8 cellular contexts compared by ENCODE assay signal in genomic region chr7:45136106-45137060, GRCh38. TPM values are rescaled to one million over a fixed set of nuclear protein-coding genes. Genes with fewer than 3 reads are reported as not detected.
DNase-seq lines count a peak whose midpoint lies in the region; ATAC-seq and TF ChIP-seq lines count a peak whose summit lies in the region.

No MANE protein-coding gene starts in this region.

- TF ChIP-seq CTCF in body of pancreas (IDR thresholded peaks at IDR 0.05) (peak; percentile 66 to 93 (median 85)), spleen (IDR thresholded peaks at IDR 0.05 in 8 of 11, conservative IDR thresholded peaks at IDR 0.05 in 3 of 11) (peak; percentile 65 to 92 (median 87))

- intact Hi-C loops in body of pancreas (cut with DNase I) (loop anchor here (10.0 kb wide), 1 partner anchor 282 kb away; no protein-coding TSS in a partner anchor), spleen (cut with DNase I; ENCODE audit: low total_unique reads) (loop anchor here (5.0 to 10.0 kb wide), 3 partner anchors 214 to 552 kb away; partner anchors contain the start of gene TMED4)

- H3K27ac ChIP-seq in body of pancreas (no peak overlapping the region), iPS DF 6.9 (ENCODE audit: low read length) (no peak overlapping the region), spleen (no peak overlapping the region)

- DNase-seq in COLO668 (lab: John Stamatoyannopoulos, UW; ENCODE audit: unreplicated experiment) (peak; percentile 76), HAP-1 (ENCODE audit: low spot score in 2 of 2) (peak; percentile 68 to 73), NCI-H2107 (lab: John Stamatoyannopoulos, UW) (peak; percentile 42), UCSD-AML1 (lab: John Stamatoyannopoulos, UW; ENCODE audit: unreplicated experiment) (peak; percentile 15), body of pancreas (peak; percentile 52 to 63 (median 60)), iPS DF 6.9 (ENCODE audit: low read depth, low spot score) (peak; percentile 64), spleen (peak; percentile 73)

- WGBS in body of pancreas, 2 donors = 31% methylated on average over 9 of the region's 9 CpGs
- WGBS in iPS DF 6.9 (ENCODE audit: insufficient coverage, insufficient read length) = no CpG with 5 or more reads among the region's 9 CpGs
- WGBS in spleen, 5 donors = 42 to 52% (median 48%) methylated on average over 9 of the region's 9 CpGs

- no peak for TF ChIP-seq POLR2A in body of pancreas (IDR thresholded peaks at IDR 0.05)
- TF ChIP-seq POLR2A in spleen (IDR thresholded peaks at IDR 0.05) = no peak

- H3K4me1 ChIP-seq in HAP-1 (no peaks in the 10 kb centered on the region), body of pancreas (no peaks in the 10 kb centered on the region), iPS DF 6.9 (ENCODE audit: control insufficient read depth, insufficient read depth, low read length) (no peaks in the 10 kb centered on the region), spleen (peaks cover 0 to 11% (median 2%) of the 10 kb centered on the region in 6 donors)

- H3K9me3 ChIP-seq in HAP-1 (no peaks in the 10 kb centered on the region), body of pancreas (no peaks in the 10 kb centered on the region), iPS DF 6.9 (ENCODE audit: control insufficient read depth, insufficient read depth, low read length) (no peaks in the 10 kb centered on the region), spleen (no peaks in the 10 kb centered on the region)

- H3K36me3 ChIP-seq in HAP-1 (replicated peaks) (no peaks in the 10 kb centered on the region), body of pancreas (replicated peaks in 1 of 2; ENCODE audit: insufficient read depth in 1 of 2, low read depth in 2 of 2) (no peaks in the 10 kb centered on the region), iPS DF 6.9 (ENCODE audit: control insufficient read depth, insufficient read depth, low read length) (no peaks in the 10 kb centered on the region), spleen (no peaks in the 10 kb centered on the region)

- ATAC-seq in body of pancreas = peak; percentile 88
- no peak for ATAC-seq in GM18520 (IDR thresholded peaks at IDR 0.05; ENCODE audit: unreplicated experiment)

- H3K4me3 ChIP-seq in HAP-1 = no peak overlapping the region
- no peak overlapping the region for H3K4me3 ChIP-seq in body of pancreas
- no peak overlapping the region for H3K4me3 ChIP-seq in iPS DF 6.9 (ENCODE audit: low read length)
- no peak overlapping the region for H3K4me3 ChIP-seq in spleen

- no peaks in the 10 kb centered on the region; the same call in 1 of the 2 replicates for H3K27me3 ChIP-seq in HAP-1 (ENCODE audit: low read depth)
- no peaks in the 10 kb centered on the region for H3K27me3 ChIP-seq in body of pancreas
- H3K27me3 ChIP-seq in iPS DF 6.9 (ENCODE audit: control insufficient read depth, insufficient read depth, low read length) = no peaks in the 10 kb centered on the region
- H3K27me3 ChIP-seq in spleen (replicated peaks in 1 of 7) = no peaks in the 10 kb centered on the region

- in situ Hi-C loops in HAP-1 (cut with MboI; ENCODE audit: low sequenced_read_pairs) = no loop called here

RNA-seq across cellular contexts. Expression of gene RAMP3, which starts 21.2 kb away (rescaled TPM):
- total RNA-seq in body of pancreas (10 to 100 TPM; 14.0 to 23.1 TPM), spleen (10 to 100 TPM in 5 of 7 donors, 1 to 10 TPM in 2; 6.3 to 27.8 (median 11.8) TPM)
- 10 to 100 TPM; 14.2 to 21.6 (median 18.9) TPM for polyA plus RNA-seq in spleen

RNA-seq across cellular contexts. Expression of gene TBRG4, which starts 24.9 kb away (rescaled TPM):
- 10 to 100 TPM; 14.0 to 81.4 TPM for total RNA-seq in body of pancreas
- 10 to 100 TPM; 37.9 to 77.1 (median 67.4) TPM for total RNA-seq in spleen
- polyA plus RNA-seq in spleen = 10 to 100 TPM; 42.9 to 59.9 (median 46.2) TPM

RNA-seq across cellular contexts. Expression of gene NACAD, which starts 47.6 kb away (rescaled TPM):
- 1 to 10 TPM in 1 of 2 donors, under 1 TPM in 1; 0.78 to 1.6 TPM for total RNA-seq in body of pancreas
- total RNA-seq in spleen = 1 to 10 TPM; 1.2 to 6.2 (median 3.4) TPM
- polyA plus RNA-seq in spleen = 1 to 10 TPM in 1 of 3 donors, under 1 TPM in 2; 0.30 to 1.0 (median 0.30) TPM

Comparison
In these comparisons a context has a peak if more than half of its experiments do, and no peak if none do; other contexts are left out.
1. DNase-seq: peak in every context shown above with its lines; median percentile 76 in COLO668; 73 in spleen; 70 in HAP-1; 64 in iPS DF 6.9; 60 in body of pancreas; 42 in NCI-H2107; 15 in UCSD-AML1.